1 cellular context compared by ENCODE assay signal in the genomic region with DNA sequence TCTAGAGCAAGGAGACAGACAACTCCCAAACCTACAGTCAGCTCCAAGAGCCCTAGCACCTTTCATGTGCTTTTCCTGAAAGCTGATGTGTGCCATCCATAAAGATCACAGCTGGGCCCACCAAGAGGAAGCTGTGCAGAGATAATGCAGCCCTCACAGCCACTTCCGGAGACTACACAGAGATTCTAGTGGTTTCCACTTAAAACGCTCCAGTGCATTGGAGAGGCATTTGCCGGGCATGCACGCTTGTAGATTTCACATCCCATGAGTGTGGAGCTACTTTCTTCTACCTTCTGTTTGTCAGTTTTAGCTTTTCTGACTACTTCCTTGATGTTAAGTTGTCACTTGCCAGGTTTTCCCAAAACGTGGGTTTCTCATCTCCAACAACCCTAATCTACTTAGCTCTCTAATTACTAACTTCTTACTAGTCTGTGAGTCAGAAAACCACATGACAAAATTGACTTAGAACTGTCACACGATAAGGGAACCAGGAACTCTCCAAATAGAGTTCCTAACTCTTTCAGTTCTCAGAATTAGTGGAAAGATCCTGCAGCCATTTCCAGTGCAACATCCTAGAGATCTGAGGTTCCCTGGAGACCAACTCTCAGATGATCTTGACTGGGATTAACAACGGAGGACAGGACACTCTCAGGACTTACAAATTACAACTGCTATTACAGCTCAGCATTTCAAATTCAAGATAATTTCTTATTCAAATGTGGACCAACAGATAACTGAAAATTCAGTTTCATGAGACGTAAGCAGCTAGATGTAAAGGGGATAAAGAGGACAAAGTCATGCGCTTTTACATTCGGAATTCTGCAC.
TF ChIP-seq lines count a peak whose summit lies in the region.

No MANE protein-coding gene starts in this region.

TF ChIP-seq in K562, 482 proteins besides CTCF, POLR2A, EP300 and RAD21 (continued from another document and continues in another):
- TF ChIP-seq ZNF695 (CRISPR knock-in tag; IDR thresholded peaks at IDR 0.05): no peak
- peak; percentile 42; the same call in 1 of the 2 replicates for TF ChIP-seq POLR2AphosphoS5 (IDR thresholded peaks at IDR 0.05; ENCODE audit: control insufficient read depth, insufficient read depth, low read depth, low read length)
- no peak for TF ChIP-seq TOE1 (IDR thresholded peaks at IDR 0.05; ENCODE audit: borderline replicate concordance)
- no peak for TF ChIP-seq TOE1 (CRISPR knock-in tag; IDR thresholded peaks at IDR 0.05; ENCODE audit: borderline replicate concordance, low read depth)
- TF ChIP-seq GATAD2B (IDR thresholded peaks at IDR 0.05; ENCODE audit: borderline replicate concordance): no peak
- TF ChIP-seq, protein P1, sequence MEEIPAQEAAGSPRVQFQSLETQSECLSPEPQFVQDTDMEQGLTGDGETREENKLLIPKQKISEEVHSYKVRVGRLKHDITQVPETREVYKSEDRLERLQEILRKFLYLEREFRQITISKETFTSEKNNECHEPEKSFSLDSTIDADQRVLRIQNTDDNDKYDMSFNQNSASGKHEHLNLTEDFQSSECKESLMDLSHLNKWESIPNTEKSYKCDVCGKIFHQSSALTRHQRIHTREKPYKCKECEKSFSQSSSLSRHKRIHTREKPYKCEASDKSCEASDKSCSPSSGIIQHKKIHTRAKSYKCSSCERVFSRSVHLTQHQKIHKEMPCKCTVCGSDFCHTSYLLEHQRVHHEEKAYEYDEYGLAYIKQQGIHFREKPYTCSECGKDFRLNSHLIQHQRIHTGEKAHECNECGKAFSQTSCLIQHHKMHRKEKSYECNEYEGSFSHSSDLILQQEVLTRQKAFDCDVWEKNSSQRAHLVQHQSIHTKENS (CRISPR knock-in tag; IDR thresholded peaks at IDR 0.05): no peak
- TF ChIP-seq NCOR1 (IDR thresholded peaks at IDR 0.05): no peak; the same call in 1 of the 2 replicates
- TF ChIP-seq FOXK1 (CRISPR knock-in tag; IDR thresholded peaks at IDR 0.05; ENCODE audit: borderline replicate concordance): no peak
- no peak for TF ChIP-seq SIX5 (IDR thresholded peaks at IDR 0.05; ENCODE audit: borderline replicate concordance in 1 of 2, insufficient read depth in 1 of 2, low read depth in 1 of 2, low read length in 2 of 2)
- TF ChIP-seq ZNF311 (CRISPR knock-in tag; IDR thresholded peaks at IDR 0.05): 0 out of 2 replicates have a peak, but pooled peaks have one; percentile 44
- TF ChIP-seq BRCA1 (IDR thresholded peaks at IDR 0.05): no peak
- TF ChIP-seq BRCA1 (CRISPR knock-in tag; IDR thresholded peaks at IDR 0.05): no peak
- TF ChIP-seq HMG20A (CRISPR knock-in tag; conservative IDR thresholded peaks at IDR 0.05): no peak
- TF ChIP-seq U2AF1 (optimal IDR thresholded peaks at IDR 0.05; ENCODE audit: low read depth, low read length): no peak
- TF ChIP-seq C11orf30 (IDR thresholded peaks at IDR 0.05; ENCODE audit: low read depth): no peak
- 0 out of 4 replicates have a peak, but pooled peaks of 1 of the 2 experiments have one; percentile 29 for TF ChIP-seq TRIM24 (IDR thresholded peaks at IDR 0.05)
- TF ChIP-seq HEY1 (CRISPR knock-in tag; IDR thresholded peaks at IDR 0.05; ENCODE audit: borderline replicate concordance): no peak
- TF ChIP-seq ZNF668 (CRISPR knock-in tag; IDR thresholded peaks at IDR 0.05): no peak
- TF ChIP-seq EP400 (IDR thresholded peaks at IDR 0.05): peak; percentile 34; the same call in 1 of the 2 replicates
- TF ChIP-seq MCM7 (IDR thresholded peaks at IDR 0.05): no peak
- TF ChIP-seq, protein P2, sequence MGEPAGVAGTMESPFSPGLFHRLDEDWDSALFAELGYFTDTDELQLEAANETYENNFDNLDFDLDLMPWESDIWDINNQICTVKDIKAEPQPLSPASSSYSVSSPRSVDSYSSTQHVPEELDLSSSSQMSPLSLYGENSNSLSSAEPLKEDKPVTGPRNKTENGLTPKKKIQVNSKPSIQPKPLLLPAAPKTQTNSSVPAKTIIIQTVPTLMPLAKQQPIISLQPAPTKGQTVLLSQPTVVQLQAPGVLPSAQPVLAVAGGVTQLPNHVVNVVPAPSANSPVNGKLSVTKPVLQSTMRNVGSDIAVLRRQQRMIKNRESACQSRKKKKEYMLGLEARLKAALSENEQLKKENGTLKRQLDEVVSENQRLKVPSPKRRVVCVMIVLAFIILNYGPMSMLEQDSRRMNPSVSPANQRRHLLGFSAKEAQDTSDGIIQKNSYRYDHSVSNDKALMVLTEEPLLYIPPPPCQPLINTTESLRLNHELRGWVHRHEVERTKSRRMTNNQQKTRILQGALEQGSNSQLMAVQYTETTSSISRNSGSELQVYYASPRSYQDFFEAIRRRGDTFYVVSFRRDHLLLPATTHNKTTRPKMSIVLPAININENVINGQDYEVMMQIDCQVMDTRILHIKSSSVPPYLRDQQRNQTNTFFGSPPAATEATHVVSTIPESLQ (CRISPR knock-in tag; IDR thresholded peaks at IDR 0.05): no peak
- TF ChIP-seq JUNB (CRISPR knock-in tag; conservative IDR thresholded peaks at IDR 0.05): no peak
- no peak for TF ChIP-seq NR3C1 (CRISPR knock-in tag; IDR thresholded peaks at IDR 0.05)
- TF ChIP-seq TAF1 (IDR thresholded peaks at IDR 0.05; ENCODE audit: control insufficient read depth, extremely low read depth, insufficient read depth, low read length, severe bottlenecking): no peak
- TF ChIP-seq ZNF589 (CRISPR knock-in tag; IDR thresholded peaks at IDR 0.05; ENCODE audit: low read depth): no peak
- peak; percentile 71 for TF ChIP-seq MYBL2 (IDR thresholded peaks at IDR 0.05; ENCODE audit: low read depth)
- no peak for TF ChIP-seq MYBL2 (CRISPR knock-in tag; IDR thresholded peaks at IDR 0.05; ENCODE audit: borderline replicate concordance)
- no peak for TF ChIP-seq TBL1XR1 (IDR thresholded peaks at IDR 0.05; ENCODE audit: low read length in 2 of 2)
- TF ChIP-seq ELF2 (CRISPR knock-in tag; IDR thresholded peaks at IDR 0.05): 0 out of 2 replicates have a peak, but pooled peaks have one; percentile 20
- TF ChIP-seq SMARCA5 (IDR thresholded peaks at IDR 0.05): no peak
- no peak for TF ChIP-seq CBX1 (IDR thresholded peaks at IDR 0.05; ENCODE audit: low read depth)
- TF ChIP-seq ZNF146 (CRISPR knock-in tag; IDR thresholded peaks at IDR 0.05; ENCODE audit: unreplicated experiment): no peak
- no peak for TF ChIP-seq FUS (optimal IDR thresholded peaks at IDR 0.05; ENCODE audit: low read depth, low read length)
- no peak for TF ChIP-seq ZNF174 (CRISPR knock-in tag; IDR thresholded peaks at IDR 0.05)
- TF ChIP-seq CCNT2 (IDR thresholded peaks at IDR 0.05; ENCODE audit: borderline replicate concordance, extremely low read depth, insufficient read length, low read depth, low read length): no peak
- TF ChIP-seq HMG20B (CRISPR knock-in tag; IDR thresholded peaks at IDR 0.05): no peak
- TF ChIP-seq THRA (IDR thresholded peaks at IDR 0.05): no peak
- TF ChIP-seq GATA2 (CRISPR knock-in tag; IDR thresholded peaks at IDR 0.05): no peak
- TF ChIP-seq ETV5 (CRISPR knock-in tag; IDR thresholded peaks at IDR 0.05; ENCODE audit: low read depth): peak; percentile 89
- TF ChIP-seq FOXA3 (CRISPR knock-in tag; conservative IDR thresholded peaks at IDR 0.05 in 1 of 2, IDR thresholded peaks at IDR 0.05 in 1 of 2): no peak
- TF ChIP-seq CREB1 (IDR thresholded peaks at IDR 0.05): no peak
- 0 out of 2 replicates have a peak, but pooled peaks have one; percentile 20 for TF ChIP-seq CREB1 (CRISPR knock-in tag; IDR thresholded peaks at IDR 0.05)
- no peak; the same call in 1 of the 2 replicates for TF ChIP-seq BHLHE40 (IDR thresholded peaks at IDR 0.05; ENCODE audit: low read length)
- no peak for TF ChIP-seq BRF1 (IDR thresholded peaks at IDR 0.05; ENCODE audit: borderline replicate concordance, extremely low read depth, insufficient read length)
- no peak for TF ChIP-seq ZNF586 (CRISPR knock-in tag; conservative IDR thresholded peaks at IDR 0.05)
- no peak; the same call in 1 of the 2 replicates for TF ChIP-seq ZNF766 (CRISPR knock-in tag; conservative IDR thresholded peaks at IDR 0.05)
- no peak for TF ChIP-seq ZFPM2 (CRISPR knock-in tag; IDR thresholded peaks at IDR 0.05)
- no peak for TF ChIP-seq KLF10 (CRISPR knock-in tag; IDR thresholded peaks at IDR 0.05)
- no peak for TF ChIP-seq ELK3 (CRISPR knock-in tag; IDR thresholded peaks at IDR 0.05)
- peak; percentile 20; the same call in 1 of the 2 replicates for TF ChIP-seq L3MBTL2 (IDR thresholded peaks at IDR 0.05)
- no peak for TF ChIP-seq ZNF830 (CRISPR knock-in tag; IDR thresholded peaks at IDR 0.05)
- TF ChIP-seq ZNF217 (CRISPR knock-in tag; IDR thresholded peaks at IDR 0.05): no peak
- no peak for TF ChIP-seq HSF4 (CRISPR knock-in tag; IDR thresholded peaks at IDR 0.05; ENCODE audit: borderline replicate concordance)
- TF ChIP-seq, protein P3, sequence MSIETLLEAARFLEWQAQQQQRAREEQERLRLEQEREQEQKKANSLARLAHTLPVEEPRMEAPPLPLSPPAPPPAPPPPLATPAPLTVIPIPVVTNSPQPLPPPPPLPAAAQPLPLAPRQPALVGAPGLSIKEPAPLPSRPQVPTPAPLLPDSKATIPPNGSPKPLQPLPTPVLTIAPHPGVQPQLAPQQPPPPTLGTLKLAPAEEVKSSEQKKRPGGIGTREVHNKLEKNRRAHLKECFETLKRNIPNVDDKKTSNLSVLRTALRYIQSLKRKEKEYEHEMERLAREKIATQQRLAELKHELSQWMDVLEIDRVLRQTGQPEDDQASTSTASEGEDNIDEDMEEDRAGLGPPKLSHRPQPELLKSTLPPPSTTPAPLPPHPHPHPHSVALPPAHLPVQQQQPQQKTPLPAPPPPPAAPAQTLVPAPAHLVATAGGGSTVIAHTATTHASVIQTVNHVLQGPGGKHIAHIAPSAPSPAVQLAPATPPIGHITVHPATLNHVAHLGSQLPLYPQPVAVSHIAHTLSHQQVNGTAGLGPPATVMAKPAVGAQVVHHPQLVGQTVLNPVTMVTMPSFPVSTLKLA (conservative IDR thresholded peaks at IDR 0.05): peak in 1 of 2 experiments; percentile 68; a peak in 2 of 4 replicates
- TF ChIP-seq ATF7 (IDR thresholded peaks at IDR 0.05): no peak
- no peak for TF ChIP-seq ASH1L (IDR thresholded peaks at IDR 0.05; ENCODE audit: borderline replicate concordance, low read depth, partially characterized antibody)
- TF ChIP-seq CREM (IDR thresholded peaks at IDR 0.05; ENCODE audit: low read depth): peak; percentile 3; the same call in 1 of the 2 replicates
- TF ChIP-seq, protein P4, sequence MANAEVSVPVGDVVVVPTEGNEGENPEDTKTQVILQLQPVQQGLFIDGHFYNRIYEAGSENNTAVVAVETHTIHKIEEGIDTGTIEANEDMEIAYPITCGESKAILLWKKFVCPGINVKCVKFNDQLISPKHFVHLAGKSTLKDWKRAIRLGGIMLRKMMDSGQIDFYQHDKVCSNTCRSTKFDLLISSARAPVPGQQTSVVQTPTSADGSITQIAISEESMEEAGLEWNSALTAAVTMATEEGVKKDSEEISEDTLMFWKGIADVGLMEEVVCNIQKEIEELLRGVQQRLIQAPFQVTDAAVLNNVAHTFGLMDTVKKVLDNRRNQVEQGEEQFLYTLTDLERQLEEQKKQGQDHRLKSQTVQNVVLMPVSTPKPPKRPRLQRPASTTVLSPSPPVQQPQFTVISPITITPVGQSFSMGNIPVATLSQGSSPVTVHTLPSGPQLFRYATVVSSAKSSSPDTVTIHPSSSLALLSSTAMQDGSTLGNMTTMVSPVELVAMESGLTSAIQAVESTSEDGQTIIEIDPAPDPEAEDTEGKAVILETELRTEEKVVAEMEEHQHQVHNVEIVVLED (CRISPR knock-in tag; IDR thresholded peaks at IDR 0.05): 0 out of 2 replicates have a peak, but pooled peaks have one; percentile 21
- no peak for TF ChIP-seq MCM3 (IDR thresholded peaks at IDR 0.05)
- TF ChIP-seq, protein P5, sequence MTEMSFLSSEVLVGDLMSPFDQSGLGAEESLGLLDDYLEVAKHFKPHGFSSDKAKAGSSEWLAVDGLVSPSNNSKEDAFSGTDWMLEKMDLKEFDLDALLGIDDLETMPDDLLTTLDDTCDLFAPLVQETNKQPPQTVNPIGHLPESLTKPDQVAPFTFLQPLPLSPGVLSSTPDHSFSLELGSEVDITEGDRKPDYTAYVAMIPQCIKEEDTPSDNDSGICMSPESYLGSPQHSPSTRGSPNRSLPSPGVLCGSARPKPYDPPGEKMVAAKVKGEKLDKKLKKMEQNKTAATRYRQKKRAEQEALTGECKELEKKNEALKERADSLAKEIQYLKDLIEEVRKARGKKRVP (CRISPR knock-in tag; IDR thresholded peaks at IDR 0.05): no peak
- TF ChIP-seq HOXB6 (CRISPR knock-in tag; IDR thresholded peaks at IDR 0.05; ENCODE audit: borderline replicate concordance): no peak
- TF ChIP-seq KDM5B (IDR thresholded peaks at IDR 0.05; ENCODE audit: insufficient replicate concordance, low read depth, low read length): no peak
- no peak for TF ChIP-seq E2F1 (CRISPR knock-in tag; IDR thresholded peaks at IDR 0.05)
- 0 out of 2 replicates have a peak, but pooled peaks have one; percentile 39 for TF ChIP-seq ERF (CRISPR knock-in tag; IDR thresholded peaks at IDR 0.05)
- TF ChIP-seq RB1 (IDR thresholded peaks at IDR 0.05; ENCODE audit: low read depth): no peak
